10 cellular contexts compared by ENCODE assay signal in the genomic region with DNA sequence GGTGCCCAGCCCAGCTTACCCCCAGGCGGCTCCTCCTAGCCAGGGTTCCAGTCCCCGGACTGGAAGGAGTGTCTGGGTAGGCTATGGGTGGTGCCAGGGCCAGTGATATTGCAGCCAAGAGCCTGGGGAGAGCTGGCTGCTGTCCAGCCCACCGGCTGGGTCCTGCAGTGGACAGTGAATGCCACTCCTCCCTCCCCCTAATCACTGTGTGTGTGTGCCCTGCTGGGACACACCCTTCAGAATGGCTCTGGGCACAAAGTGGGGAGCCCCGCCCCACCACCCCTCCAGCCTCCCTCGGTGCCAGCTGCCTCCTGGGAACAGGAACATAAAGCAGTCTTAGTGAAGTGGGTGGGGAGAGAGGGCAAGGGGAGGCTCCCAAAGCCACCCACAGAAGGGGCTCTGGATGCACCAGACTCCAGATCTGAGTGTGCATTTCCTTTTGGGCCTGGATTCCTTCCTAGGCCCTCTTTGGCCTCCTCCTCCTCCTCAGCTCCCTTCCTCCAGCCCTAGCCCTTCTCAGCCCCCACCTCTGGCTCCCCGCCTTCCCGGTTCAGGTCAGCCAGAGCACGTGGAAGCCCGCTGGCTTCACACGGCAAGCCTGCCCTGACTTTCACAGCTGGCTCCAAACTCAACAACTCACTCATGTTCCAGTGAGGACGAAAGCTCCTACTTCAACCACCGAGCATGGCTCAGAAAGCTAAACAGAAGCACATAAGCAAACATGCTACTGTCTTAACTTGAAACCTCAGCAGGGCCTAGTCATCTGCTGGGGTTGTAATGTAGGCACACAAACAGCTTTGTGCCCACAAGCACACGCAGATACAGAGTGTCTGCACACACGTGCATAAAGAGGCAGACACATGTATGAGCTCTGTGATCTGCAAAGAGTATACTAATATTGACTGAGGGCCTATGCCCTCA.
DNase-seq lines count a peak whose midpoint lies in the region; ATAC-seq and TF ChIP-seq lines count a peak whose summit lies in the region.
"Had no signal": no experiment of that assay in that cellular context is flagged by ENCODE, and none has a peak within 500 bp of the region (broad histone marks: within the 10 kb centered on the region; RNA-seq: fewer than 3 reads in every experiment).

No MANE protein-coding gene starts in this region.

- no peaks in the 10 kb centered on the region for H3K27me3 ChIP-seq in liver (ENCODE audit: control insufficient read depth in 4 of 4, insufficient read depth in 4 of 4, low read length in 3 of 4)
- no peaks in the 10 kb centered on the region for H3K27me3 ChIP-seq in thyroid gland

- DNase-seq in NCI-H1105 treated with DMSO at 0.1 percent for 48 hours (lab: John Stamatoyannopoulos, UW) (peak; percentile 92), RWPE1 (ENCODE audit: low spot score) (no peak), thyroid gland (peak; percentile 94 to 98), glutamatergic neuron (no peak)
- no peak for DNase-seq in stimulated activated naive CD4-positive, alpha-beta T cell treated with Interleukin-2 at 50 U/mL for 16 hours (lab: John Stamatoyannopoulos, UW)
- no peak for DNase-seq in stimulated activated CD4-positive, alpha-beta T cell treated with anti-CD3 and anti-CD28 coated beads, Interleukin-1b, Interleukin-23, amount 100 ng/mL, for 48 hours
- DNase-seq: KBM-7 had no signal

- no peak overlapping the region for H3K9ac ChIP-seq in liver (ENCODE audit: low read depth in 1 of 2, low read length in 2 of 2)

- H3K4me1 ChIP-seq in liver (ENCODE audit: control insufficient read depth in 4 of 4, insufficient read depth in 4 of 4, low read length in 3 of 4), result peaks cover 0 to 21% (median 10%) of the 10 kb centered on the region in 4 donors
- peaks cover 62 to 78% of the 10 kb centered on the region in 2 donors for H3K4me1 ChIP-seq in thyroid gland

- no peaks in the 10 kb centered on the region for H3K36me3 ChIP-seq in liver (ENCODE audit: control insufficient read depth in 4 of 4, insufficient read depth in 3 of 4, low read depth in 1 of 4, low read length in 3 of 4)
- no peaks in the 10 kb centered on the region for H3K36me3 ChIP-seq in thyroid gland

- POLR2A ChIA-PET in RWPE1 (lab: Yijun Ruan, JAX; ENCODE audit: low non-redundant PET), result no interaction called here

- no peak for ATAC-seq in stimulated activated memory B cell treated with anti-CD40 and anti-IgM and Interleukin-4, amounts not matched to agents 10 μg/mL and 1 μg/mL and 100 μg/mL, for 72 hours

- TF ChIP-seq CTCF in RWPE1 (conservative IDR thresholded peaks at IDR 0.05; ENCODE audit: low read depth) (no peak), liver (IDR thresholded peaks at IDR 0.05; ENCODE audit: low read depth, low read length, missing input control) (no peak), thyroid gland (IDR thresholded peaks at IDR 0.05) (no peak), glutamatergic neuron (IDR thresholded peaks at IDR 0.05; ENCODE audit: partially characterized antibody, unreplicated experiment) (no peak)

- H3K4me3 Mint-ChIP-seq in stimulated activated memory B cell treated with anti-CD40 and anti-IgM and Interleukin-4, amounts not matched to agents 10 μg/mL and 1 μg/mL and 100 μg/mL, for 72 hours, result no peak overlapping the region
- no peak overlapping the region for H3K4me3 Mint-ChIP-seq in glutamatergic neuron (ENCODE audit: unreplicated experiment)
- H3K4me3 Mint-ChIP-seq: memory B cell had no signal

- no peaks in the 10 kb centered on the region for H3K36me3 Mint-ChIP-seq in stimulated activated memory B cell treated with anti-CD40 and anti-IgM and Interleukin-4, amounts not matched to agents 10 μg/mL and 1 μg/mL and 100 μg/mL, for 72 hours
- H3K36me3 Mint-ChIP-seq in glutamatergic neuron (ENCODE audit: unreplicated experiment), result peaks cover 4% of the 10 kb centered on the region
- H3K36me3 Mint-ChIP-seq: memory B cell had no signal

- H3K27ac Mint-ChIP-seq in stimulated activated memory B cell treated with anti-CD40 and anti-IgM and Interleukin-4, amounts not matched to agents 10 μg/mL and 1 μg/mL and 100 μg/mL, for 72 hours, result no peak overlapping the region
- H3K27ac Mint-ChIP-seq in glutamatergic neuron (ENCODE audit: unreplicated experiment), result no peak overlapping the region
- H3K27ac Mint-ChIP-seq: memory B cell had no signal

- H3K9me3 ChIP-seq in liver (ENCODE audit: control insufficient read depth in 4 of 4, low read length in 3 of 4) (no peaks in the 10 kb centered on the region), thyroid gland (no peaks in the 10 kb centered on the region)

- H3K27ac ChIP-seq in RWPE1 (peak overlapping the region; percentile 92), liver (ENCODE audit: low read depth in 1 of 2, low read length in 2 of 2) (no peak overlapping the region), thyroid gland (peak overlapping the region; percentile 14 to 86 (median 76))

- H3K9me3 Mint-ChIP-seq in stimulated activated memory B cell treated with anti-CD40 and anti-IgM and Interleukin-4, amounts not matched to agents 10 μg/mL and 1 μg/mL and 100 μg/mL, for 72 hours, result no peaks in the 10 kb centered on the region
- H3K9me3 Mint-ChIP-seq in glutamatergic neuron (ENCODE audit: unreplicated experiment), result peaks cover 3% of the 10 kb centered on the region
- H3K9me3 Mint-ChIP-seq: memory B cell had no signal

- no peak for TF ChIP-seq RAD21 in liver (IDR thresholded peaks at IDR 0.05)

- intact Hi-C loops in thyroid gland (cut with DNase I), result loop anchor here (10.0 kb wide), 1 partner anchor 95 kb away; no protein-coding TSS in a partner anchor

- H3K4me3 ChIP-seq in liver (ENCODE audit: low read depth in 1 of 3, low read length in 3 of 3) (no peak overlapping the region), thyroid gland (replicated peaks in 1 of 3) (no peak overlapping the region)

- no peaks in the 10 kb centered on the region for H3K4me1 Mint-ChIP-seq in stimulated activated memory B cell treated with anti-CD40 and anti-IgM and Interleukin-4, amounts not matched to agents 10 μg/mL and 1 μg/mL and 100 μg/mL, for 72 hours
- H3K4me1 Mint-ChIP-seq in glutamatergic neuron (ENCODE audit: low read depth, unreplicated experiment), result peaks cover 10% of the 10 kb centered on the region
- H3K4me1 Mint-ChIP-seq: memory B cell had no signal

- no peak for TF ChIP-seq POLR2A in thyroid gland (IDR thresholded peaks at IDR 0.05)

- CTCF ChIA-PET in RWPE1 (lab: Yijun Ruan, JAX), result no interaction called here

- H3K27me3 Mint-ChIP-seq in stimulated activated memory B cell treated with anti-CD40 and anti-IgM and Interleukin-4, amounts not matched to agents 10 μg/mL and 1 μg/mL and 100 μg/mL, for 72 hours, result peaks cover 50% of the 10 kb centered on the region
- peaks cover 24% of the 10 kb centered on the region for H3K27me3 Mint-ChIP-seq in glutamatergic neuron (ENCODE audit: unreplicated experiment)

- 71% methylated on average over 14 of the region's 14 CpGs for WGBS in liver
- 39% methylated on average over 12 of the region's 14 CpGs for WGBS in thyroid gland, 2 donors

TF ChIP-seq in liver, 16 proteins besides CTCF, POLR2A, EP300 and RAD21:
- TF ChIP-seq SP1 (IDR thresholded peaks at IDR 0.05), result peak; percentile 15
- TF ChIP-seq, protein P1, sequence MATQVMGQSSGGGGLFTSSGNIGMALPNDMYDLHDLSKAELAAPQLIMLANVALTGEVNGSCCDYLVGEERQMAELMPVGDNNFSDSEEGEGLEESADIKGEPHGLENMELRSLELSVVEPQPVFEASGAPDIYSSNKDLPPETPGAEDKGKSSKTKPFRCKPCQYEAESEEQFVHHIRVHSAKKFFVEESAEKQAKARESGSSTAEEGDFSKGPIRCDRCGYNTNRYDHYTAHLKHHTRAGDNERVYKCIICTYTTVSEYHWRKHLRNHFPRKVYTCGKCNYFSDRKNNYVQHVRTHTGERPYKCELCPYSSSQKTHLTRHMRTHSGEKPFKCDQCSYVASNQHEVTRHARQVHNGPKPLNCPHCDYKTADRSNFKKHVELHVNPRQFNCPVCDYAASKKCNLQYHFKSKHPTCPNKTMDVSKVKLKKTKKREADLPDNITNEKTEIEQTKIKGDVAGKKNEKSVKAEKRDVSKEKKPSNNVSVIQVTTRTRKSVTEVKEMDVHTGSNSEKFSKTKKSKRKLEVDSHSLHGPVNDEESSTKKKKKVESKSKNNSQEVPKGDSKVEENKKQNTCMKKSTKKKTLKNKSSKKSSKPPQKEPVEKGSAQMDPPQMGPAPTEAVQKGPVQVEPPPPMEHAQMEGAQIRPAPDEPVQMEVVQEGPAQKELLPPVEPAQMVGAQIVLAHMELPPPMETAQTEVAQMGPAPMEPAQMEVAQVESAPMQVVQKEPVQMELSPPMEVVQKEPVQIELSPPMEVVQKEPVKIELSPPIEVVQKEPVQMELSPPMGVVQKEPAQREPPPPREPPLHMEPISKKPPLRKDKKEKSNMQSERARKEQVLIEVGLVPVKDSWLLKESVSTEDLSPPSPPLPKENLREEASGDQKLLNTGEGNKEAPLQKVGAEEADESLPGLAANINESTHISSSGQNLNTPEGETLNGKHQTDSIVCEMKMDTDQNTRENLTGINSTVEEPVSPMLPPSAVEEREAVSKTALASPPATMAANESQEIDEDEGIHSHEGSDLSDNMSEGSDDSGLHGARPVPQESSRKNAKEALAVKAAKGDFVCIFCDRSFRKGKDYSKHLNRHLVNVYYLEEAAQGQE (IDR thresholded peaks at IDR 0.05), result peak; percentile 74
- TF ChIP-seq HNF4A (conservative IDR thresholded peaks at IDR 0.05), result no peak

Comparison
In these comparisons a context has a peak if more than half of its experiments do, and no peak if none do; other contexts are left out.
1. DNase-seq: peak in NCI-H1105 treated with DMSO at 0.1 percent for 48 hours (single experiment) and thyroid gland (2 of 2); none in RWPE1 (single experiment), stimulated activated naive CD4-positive, alpha-beta T cell treated with Interleukin-2 at 50 U/mL for 16 hours (single experiment), glutamatergic neuron (single experiment) and stimulated activated CD4-positive, alpha-beta T cell treated with anti-CD3 and anti-CD28 coated beads, Interleukin-1b, Interleukin-23, amount 100 ng/mL, for 48 hours (single experiment).
2. H3K27ac ChIP-seq: peak in RWPE1 (single experiment) and thyroid gland (3 of 3); none in liver (0 of 2).